ENCODE assay signal across 25 cellular contexts in the genomic region with DNA sequence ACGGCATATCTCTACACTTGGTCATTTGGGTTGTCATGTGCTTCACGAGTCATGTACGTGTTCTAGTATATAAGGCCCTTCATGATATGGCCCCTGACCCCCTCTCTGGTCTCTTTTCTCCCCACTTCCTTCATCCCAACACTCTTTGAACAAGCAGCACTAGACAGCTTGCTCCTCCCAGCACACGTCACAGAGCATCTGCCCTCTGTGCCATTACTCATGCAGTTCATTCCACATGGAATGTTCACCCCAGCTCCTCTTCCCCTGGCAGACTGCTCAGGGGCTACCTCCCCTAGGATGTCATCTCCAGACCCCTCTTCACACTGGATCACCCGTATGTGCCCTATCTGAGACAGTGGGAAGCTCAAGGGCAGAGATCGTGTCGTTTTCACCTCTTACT. TPM values are rescaled to one million over a fixed set of nuclear protein-coding genes. Genes with fewer than 3 reads are reported as not detected.
DNase-seq lines count a peak whose midpoint lies in the region; ATAC-seq, FAIRE-seq and TF ChIP-seq lines count a peak whose summit lies in the region.
"Had no signal": no experiment of that assay in that cellular context is flagged by ENCODE, and none has a peak within 500 bp of the region (broad histone marks: within the 10 kb centered on the region; RNA-seq: fewer than 3 reads in every experiment).

No MANE protein-coding gene starts in this region.

- no peak overlapping the region for H3K4me3 Mint-ChIP-seq in astrocyte (ENCODE audit: unreplicated experiment)
- H3K4me3 Mint-ChIP-seq in activated CD8-positive, alpha-beta T cell treated with anti-CD3 and anti-CD28 coated beads for 36 hours = no peak overlapping the region
- H3K4me3 Mint-ChIP-seq: CD8-positive, alpha-beta T cell had no signal

- TF ChIP-seq CTCF in AG10803 (conservative IDR thresholded peaks at IDR 0.05; ENCODE audit: low read length) (no peak), astrocyte (IDR thresholded peaks at IDR 0.05; ENCODE audit: insufficient read depth, low read depth, low read length) (no peak), fibroblast of villous mesenchyme (IDR thresholded peaks at IDR 0.05; ENCODE audit: insufficient read depth, low read depth, low read length) (no peak)
- TF ChIP-seq CTCF in activated CD8-positive, alpha-beta T cell treated with anti-CD3 and anti-CD28 coated beads for 36 hours (IDR thresholded peaks at IDR 0.05) = no peak

- intact Hi-C loops in activated CD8-positive, alpha-beta T cell treated with anti-CD3 and anti-CD28 coated beads for 36 hours (cut with micrococcal nuclease) = no loop called here

- CTCF ChIA-PET in activated CD8-positive, alpha-beta T cell treated with anti-CD3 and anti-CD28 coated beads for 36 hours (lab: Charles Lee) = interaction anchor here (0.7 to 1.6 kb wide), 2 partner anchors 12 to 35 kb away, joined by 3 to 4 read pairs; no protein-coding TSS in a partner anchor

- H3K4me2 ChIP-seq in astrocyte (ENCODE audit: low read length) = no peak overlapping the region

- peak; percentile 45 for DNase-seq in AG10803 (ENCODE audit: low read depth)
- DNase-seq in HCEC 1CT = peak; percentile 71
- DNase-seq in astrocyte (ENCODE audit: low read depth) = peak; percentile 26
- DNase-seq in fibroblast of villous mesenchyme (ENCODE audit: low read depth) = peak; percentile 29
- no peak for DNase-seq in NCI-H69 (lab: John Stamatoyannopoulos, UW)
- no peak for DNase-seq in activated CD8-positive, alpha-beta T cell treated with anti-CD3 and anti-CD28 coated beads for 36 hours
- DNase-seq in HTR-8/SVneo (ENCODE audit: insufficient read length, low spot score) = no peak
- DNase-seq in retina = no peak
- DNase-seq: 8988T; Calu3; CD8-positive, alpha-beta T cell; Kasumi-1; MM.1S; NCI-H1105; NCI-H1694; NCI-H2081 treated with DMSO at 0.1 percent for 48 hours; NCI-H510A treated with DMSO at 0.1 percent for 48 hours; RPMI8226; SIG-M5 had no signal

- POLR2A ChIA-PET in activated CD8-positive, alpha-beta T cell treated with anti-CD3 and anti-CD28 coated beads for 36 hours (lab: Charles Lee) = interaction anchor here (1.4 kb wide), 1 partner anchor 9 kb away, joined by 4 read pairs; no protein-coding TSS in a partner anchor

- H3K79me2 ChIP-seq in astrocyte (ENCODE audit: insufficient read depth, low read length) = peaks cover 4% of the 10 kb centered on the region

- H3K4me1 ChIP-seq in astrocyte (ENCODE audit: insufficient read depth, low read length) = peaks cover 19% of the 10 kb centered on the region
- H3K4me1 ChIP-seq: HAP-1 had no signal

- H3K27ac ChIP-seq in astrocyte (ENCODE audit: low read depth, low read length) = peak overlapping the region; percentile 23
- H3K27ac ChIP-seq: BLaER1, HL-60 had no signal

- H3K9me3 Mint-ChIP-seq in astrocyte (ENCODE audit: unreplicated experiment) = no peaks in the 10 kb centered on the region
- no peaks in the 10 kb centered on the region for H3K9me3 Mint-ChIP-seq in activated CD8-positive, alpha-beta T cell treated with anti-CD3 and anti-CD28 coated beads for 36 hours
- H3K9me3 Mint-ChIP-seq: CD8-positive, alpha-beta T cell had no signal

- ATAC-seq in activated CD8-positive, alpha-beta T cell treated with anti-CD3 and anti-CD28 coated beads for 36 hours = no peak
- ATAC-seq: CD8-positive, alpha-beta T cell; SK-N-SH treated with all-trans-retinoic acid at 6 μM for 48 hours had no signal

- H3K27ac Mint-ChIP-seq in astrocyte (ENCODE audit: unreplicated experiment) = no peak overlapping the region
- H3K27ac Mint-ChIP-seq in activated CD8-positive, alpha-beta T cell treated with anti-CD3 and anti-CD28 coated beads for 36 hours = no peak overlapping the region
- H3K27ac Mint-ChIP-seq: CD8-positive, alpha-beta T cell had no signal

- H3K36me3 ChIP-seq in astrocyte (ENCODE audit: insufficient read depth, low read length) = peaks cover 65% of the 10 kb centered on the region

- no peaks in the 10 kb centered on the region for H3K27me3 ChIP-seq in astrocyte (ENCODE audit: insufficient read depth, low read length)
- H3K27me3 ChIP-seq: BLaER1 had no signal

- no peak overlapping the region for H3K9ac ChIP-seq in astrocyte (ENCODE audit: low read length)
- H3K9ac ChIP-seq: BLaER1 had no signal

- peaks cover 80% of the 10 kb centered on the region for H4K20me1 ChIP-seq in astrocyte (ENCODE audit: insufficient read depth, low read length)
- H4K20me1 ChIP-seq: BLaER1 had no signal

- no peaks in the 10 kb centered on the region for H3K27me3 Mint-ChIP-seq in astrocyte (ENCODE audit: low read depth, unreplicated experiment)
- no peaks in the 10 kb centered on the region for H3K27me3 Mint-ChIP-seq in activated CD8-positive, alpha-beta T cell treated with anti-CD3 and anti-CD28 coated beads for 36 hours

- FAIRE-seq in astrocyte (lab: Jason Lieb, UNC) (no peak), HTR-8/SVneo (lab: Jason Lieb, UNC) (no peak)
- FAIRE-seq: G401.6 had no signal

- no peak overlapping the region for H2AFZ ChIP-seq in astrocyte (ENCODE audit: low read depth, low read length)

- no peaks in the 10 kb centered on the region for H3K9me3 ChIP-seq in astrocyte (ENCODE audit: insufficient read depth, low read depth, low read length)
- H3K9me3 ChIP-seq: BLaER1, HAP-1 had no signal

- H3K4me1 Mint-ChIP-seq in astrocyte (ENCODE audit: low read depth, unreplicated experiment) = peaks cover 18% of the 10 kb centered on the region
- H3K4me1 Mint-ChIP-seq in activated CD8-positive, alpha-beta T cell treated with anti-CD3 and anti-CD28 coated beads for 36 hours (ENCODE audit: low read depth) = peaks cover 6% of the 10 kb centered on the region

- H3K4me3 ChIP-seq in AG10803 (ENCODE audit: low read length) (no peak overlapping the region), astrocyte (ENCODE audit: insufficient read depth, low read depth, low read length) (no peak overlapping the region), fibroblast of villous mesenchyme (ENCODE audit: low read depth, low read length) (no peak overlapping the region)
- H3K4me3 ChIP-seq: BLaER1, HAP-1 had no signal

- H3K36me3 Mint-ChIP-seq in astrocyte (ENCODE audit: low read depth, unreplicated experiment) = peaks cover 54% of the 10 kb centered on the region
- no peaks in the 10 kb centered on the region for H3K36me3 Mint-ChIP-seq in activated CD8-positive, alpha-beta T cell treated with anti-CD3 and anti-CD28 coated beads for 36 hours (ENCODE audit: low read depth)

RNA-seq across cellular contexts. Expression of a gene that starts 14.1 kb away (rescaled TPM):
- total RNA-seq in astrocyte (not detected in 2 replicates), fibroblast of villous mesenchyme (not detected in 2 replicates)
- not detected for total RNA-seq in activated CD8-positive, alpha-beta T cell treated with anti-CD3 and anti-CD28 coated beads for 36 hours
- total RNA-seq: Calu3; CD8-positive, alpha-beta T cell; HT1080 had no signal

RNA-seq across cellular contexts. Expression of a gene that starts 33.2 kb away (rescaled TPM):
- total RNA-seq in astrocyte (369 and 397 TPM in 2 replicates), fibroblast of villous mesenchyme (228 and 277 TPM in 2 replicates)
- 1 to 10 TPM; 1.5 to 1.9 TPM for total RNA-seq in activated CD8-positive, alpha-beta T cell treated with anti-CD3 and anti-CD28 coated beads for 36 hours

RNA-seq across cellular contexts. Expression of a gene that starts 50.3 kb away (rescaled TPM):
- total RNA-seq in astrocyte = 33.8 and 36.2 TPM in 2 replicates
- total RNA-seq in fibroblast of villous mesenchyme = 81.5 and 81.6 TPM in 2 replicates
- 100 to 1,000 TPM; 207 to 209 TPM for total RNA-seq in activated CD8-positive, alpha-beta T cell treated with anti-CD3 and anti-CD28 coated beads for 36 hours

RNA-seq across cellular contexts. Expression of a gene that starts 55.1 kb away (rescaled TPM):
- total RNA-seq in astrocyte (14.5 and 22.3 TPM in 2 replicates), fibroblast of villous mesenchyme (1.3 and 1.6 TPM in 2 replicates)
- total RNA-seq in activated CD8-positive, alpha-beta T cell treated with anti-CD3 and anti-CD28 coated beads for 36 hours = under 1 TPM; 0.41 to 0.45 TPM

Comparison
In these comparisons a context has a peak if more than half of its experiments do, and no peak if none do; other contexts are left out.
1. DNase-seq: peak in AG10803 (single experiment), HCEC 1CT (single experiment), astrocyte (single experiment) and fibroblast of villous mesenchyme (single experiment); none in NCI-H69 (single experiment), activated CD8-positive, alpha-beta T cell treated with anti-CD3 and anti-CD28 coated beads for 36 hours (single experiment), HTR-8/SVneo (single experiment) and retina (single experiment).
2. RNA of a gene that starts 33.2 kb away (total RNA-seq): 369 to 397 TPM in astrocyte and 228 to 277 TPM in fibroblast of villous mesenchyme; 1.5 to 1.9 TPM in activated CD8-positive, alpha-beta T cell treated with anti-CD3 and anti-CD28 coated beads for 36 hours; every median in the first group is over 10 times any median in the second.